ENCODE assay signal across 5 cellular contexts in genomic region chr7:65409363-65409762, GRCh38.
"Had no signal": no experiment of that assay in that cellular context is flagged by ENCODE, and none has a peak within 500 bp of the region (broad histone marks: within the 10 kb centered on the region; RNA-seq: fewer than 3 reads in every experiment).

No MANE protein-coding gene starts in this region.

- ATAC-seq: HepG2, K562 had no signal

- DNase-seq: IMR-90, KG1 had no signal

- H3K27ac ChIP-seq: HL-60 had no signal

- H3K4me3 ChIP-seq: K562 had no signal
